Comparison of ENCODE assay signal across 19 cellular contexts in the genomic region with DNA sequence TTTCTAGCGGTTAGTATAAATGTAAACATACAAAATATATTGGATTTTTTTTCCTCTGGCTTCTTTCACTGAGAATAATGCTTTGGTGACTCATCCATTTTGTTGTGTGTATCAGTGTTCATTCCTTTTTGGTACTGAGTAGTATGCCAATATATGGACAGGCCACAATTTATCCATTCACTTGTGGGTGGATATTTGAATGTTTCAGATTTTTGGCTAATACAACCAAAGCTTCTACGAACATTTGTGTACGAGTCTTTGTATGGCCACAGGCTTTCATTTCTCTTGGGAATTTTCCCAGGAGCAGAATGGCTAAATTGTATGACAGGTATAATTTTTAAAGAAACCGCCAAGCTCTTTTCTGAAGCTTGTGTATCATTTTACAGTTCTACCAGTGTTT.
A peak's percentile ranks its signal among the peaks of the same experiment; 100 is the strongest.
DNase-seq lines count a peak whose midpoint lies in the region; ATAC-seq, FAIRE-seq and TF ChIP-seq lines count a peak whose summit lies in the region.
"Had no signal": no experiment of that assay in that cellular context is flagged by ENCODE, and none has a peak within 500 bp of the region (broad histone marks: within the 10 kb centered on the region; RNA-seq: fewer than 3 reads in every experiment).

No MANE protein-coding gene starts in this region.

- H3K27ac ChIP-seq in IMR-90 (ENCODE audit: insufficient read depth, low read length) (no peak overlapping the region), PC-3 (ENCODE audit: low read length) (no peak overlapping the region)
- H3K27ac ChIP-seq: GM23248 had no signal

- no peak for TF ChIP-seq CTCF in IMR-90 (conservative IDR thresholded peaks at IDR 0.05; ENCODE audit: low read depth, low read length)
- no peak for TF ChIP-seq CTCF in PC-3 (conservative IDR thresholded peaks at IDR 0.05; ENCODE audit: low read depth, low read length)
- no peak for TF ChIP-seq CTCF in bronchial epithelial cell (IDR thresholded peaks at IDR 0.05; ENCODE audit: insufficient read depth, low read length, severe bottlenecking)
- TF ChIP-seq CTCF in osteocyte (IDR thresholded peaks at IDR 0.05) = no peak
- TF ChIP-seq CTCF in progenitor cell of endocrine pancreas (IDR thresholded peaks at IDR 0.05; ENCODE audit: unreplicated experiment) = no peak

- no peak overlapping the region for H3K4ac ChIP-seq in IMR-90 (ENCODE audit: low read depth, low read length)

- no peak overlapping the region for H2AK5ac ChIP-seq in IMR-90 (ENCODE audit: low read depth, low read length)

- H4K20me1 ChIP-seq in IMR-90 (ENCODE audit: insufficient read depth, low read length) (no peaks in the 10 kb centered on the region), PC-3 (ENCODE audit: low read length) (no peaks in the 10 kb centered on the region)

- H3K9me3 Mint-ChIP-seq in osteocyte (ENCODE audit: unreplicated experiment) (peaks cover 14% of the 10 kb centered on the region), progenitor cell of endocrine pancreas (ENCODE audit: low read depth) (peaks cover 4% of the 10 kb centered on the region)

- no peak overlapping the region for H3K18ac ChIP-seq in IMR-90 (ENCODE audit: low read depth, low read length)

- no peaks in the 10 kb centered on the region for H3K4me1 ChIP-seq in IMR-90 (ENCODE audit: control insufficient read depth, insufficient read depth, low read length)
- H3K4me1 ChIP-seq in PC-3 (ENCODE audit: insufficient read depth, low read length) = peaks cover 22% of the 10 kb centered on the region

- ATAC-seq in IMR-90 (ENCODE audit: low read depth) (no peak), PC-3 (no peak)

- WGBS in IMR-90 (ENCODE audit: extremely low coverage in 2 of 2, insufficient read length in 1 of 2), 2 experiments = no CpG with 5 or more reads among the region's 4 CpGs

- in situ Hi-C loops in IMR-90 (cut with MboI; ENCODE audit: low sequenced_read_pairs) = no loop called here

- no peak overlapping the region for H2BK5ac ChIP-seq in IMR-90 (ENCODE audit: low read depth, low read length, poor library complexity, severe bottlenecking)

- H3K27me3 ChIP-seq in IMR-90 (ENCODE audit: control insufficient read depth, insufficient read depth, low read length) = no peaks in the 10 kb centered on the region
- no peaks in the 10 kb centered on the region for H3K27me3 ChIP-seq in PC-3 (ENCODE audit: low read length)
- no peaks in the 10 kb centered on the region for H3K27me3 ChIP-seq in bronchial epithelial cell (ENCODE audit: control insufficient read depth, insufficient read depth, low read length)

- H2BK120ac ChIP-seq in IMR-90 (ENCODE audit: low read depth, low read length) = no peak overlapping the region

- intact Hi-C loops in IMR-90 (cut with micrococcal nuclease) = no loop called here
- intact Hi-C loops in PC-3 (cut with micrococcal nuclease) = no loop called here

- H3K56ac ChIP-seq in IMR-90 (ENCODE audit: extremely low read depth, insufficient read depth, low read length) = no peak overlapping the region

- H2BK15ac ChIP-seq in IMR-90 (ENCODE audit: low read depth, low read length) = no peak overlapping the region

- no peaks in the 10 kb centered on the region for H3K9me3 ChIP-seq in IMR-90 (ENCODE audit: control insufficient read depth, insufficient read depth, low read length)
- H3K9me3 ChIP-seq in PC-3 (ENCODE audit: low read length) = no peaks in the 10 kb centered on the region

- no TSS peak for BruUV-seq in IMR-90 (replicated peaks; lab: Mats Ljungman, UMichigan)
- BruUV-seq in PC-3 (replicated peaks; lab: Mats Ljungman, UMichigan) = no TSS peak

- no peaks in the 10 kb centered on the region for H3K9me2 ChIP-seq in PC-3 (replicated peaks; ENCODE audit: low read length)

- H3K27me3 Mint-ChIP-seq in osteocyte (ENCODE audit: unreplicated experiment) (no peaks in the 10 kb centered on the region), progenitor cell of endocrine pancreas (no peaks in the 10 kb centered on the region)
- H3K27me3 Mint-ChIP-seq: CD4-positive, alpha-beta memory T cell had no signal

- no peak for FAIRE-seq in bronchial epithelial cell (lab: Jason Lieb, UNC)
- FAIRE-seq: G401.6, GM12892, GM19239, H1 had no signal

- no peak overlapping the region for H4K91ac ChIP-seq in IMR-90 (ENCODE audit: insufficient read depth, low read depth, low read length)

- H3K4me3 Mint-ChIP-seq in osteocyte (ENCODE audit: unreplicated experiment) (no peak overlapping the region), progenitor cell of endocrine pancreas (ENCODE audit: low read depth) (no peak overlapping the region)
- H3K4me3 Mint-ChIP-seq: CD4-positive, alpha-beta memory T cell had no signal

- dilution Hi-C loops in IMR-90 (cut with HindIII; ENCODE audit: low sequenced_read_pairs, unreplicated experiment) = no loop called here

- CTCF ChIA-PET in IMR-90 (lab: Yijun Ruan, JAX) (no interaction called here), PC-3 (lab: Charles Lee) (no interaction called here)

- H2AK9ac ChIP-seq in IMR-90 (replicated peaks; ENCODE audit: low read depth, low read length, poor library complexity) = no peak overlapping the region

- no peak overlapping the region for H3K9ac ChIP-seq in IMR-90 (ENCODE audit: low read depth, low read length)
- H3K9ac ChIP-seq in PC-3 (ENCODE audit: low read length) = no peak overlapping the region
- H3K9ac ChIP-seq: GM23248 had no signal

- H4K5ac ChIP-seq in IMR-90 (ENCODE audit: low read depth, low read length) = no peak overlapping the region

- H3K36me3 Mint-ChIP-seq in osteocyte (ENCODE audit: unreplicated experiment) (peaks cover 2% of the 10 kb centered on the region), progenitor cell of endocrine pancreas (ENCODE audit: insufficient read depth) (no peaks in the 10 kb centered on the region)
- H3K36me3 Mint-ChIP-seq: CD4-positive, alpha-beta memory T cell had no signal

- no peaks in the 10 kb centered on the region for H3K79me1 ChIP-seq in IMR-90 (ENCODE audit: low read depth in 1 of 2, low read length in 2 of 2)

- H3K14ac ChIP-seq in IMR-90 (replicated peaks; ENCODE audit: low read depth, low read length) = no peak overlapping the region

- H2AFZ ChIP-seq in IMR-90 (replicated peaks; ENCODE audit: low read length, poor library complexity) (no peak overlapping the region), PC-3 (ENCODE audit: low read length) (no peak overlapping the region)
- H2AFZ ChIP-seq: GM23248 had no signal

- TF ChIP-seq RAD21 in IMR-90 (IDR thresholded peaks at IDR 0.05; ENCODE audit: low read length) = no peak

- H3K36me3 ChIP-seq in IMR-90 (ENCODE audit: control insufficient read depth, insufficient read depth, low read length) (no peaks in the 10 kb centered on the region; the same call in 1 of the 2 replicates), PC-3 (ENCODE audit: low read depth, low read length) (no peaks in the 10 kb centered on the region), bronchial epithelial cell (ENCODE audit: control insufficient read depth, insufficient read depth, low read length) (no peaks in the 10 kb centered on the region)

- no peaks in the 10 kb centered on the region for H3K9me1 ChIP-seq in IMR-90 (ENCODE audit: insufficient read depth, low read length)

- POLR2A ChIA-PET in IMR-90 (lab: Charles Lee; ENCODE audit: unreplicated experiment) = no interaction called here
- POLR2A ChIA-PET in PC-3 (lab: Charles Lee; ENCODE audit: unreplicated experiment) = no interaction called here

- no peak for TF ChIP-seq POLR2A in IMR-90 (IDR thresholded peaks at IDR 0.05; ENCODE audit: low read depth, low read length)

- H4K8ac ChIP-seq in IMR-90 (ENCODE audit: low read depth in 2 of 2, low read length in 2 of 2) = no peak overlapping the region

- no peaks in the 10 kb centered on the region for H3K79me2 ChIP-seq in PC-3 (ENCODE audit: low read length)

- H3F3A ChIP-seq in PC-3 (ENCODE audit: low read length, unreplicated experiment) = peaks cover 3% of the 10 kb centered on the region

- H3K4me3 ChIP-seq in IMR-90 (ENCODE audit: insufficient read depth, low read depth, low read length) (no peak overlapping the region), PC-3 (ENCODE audit: low read length) (no peak overlapping the region), bronchial epithelial cell (ENCODE audit: low read depth, low read length) (no peak overlapping the region)
- H3K4me3 ChIP-seq: GM23248 had no signal

- H3K23ac ChIP-seq in IMR-90 (ENCODE audit: low read depth, low read length) = no peak overlapping the region

- no peak overlapping the region for H2BK20ac ChIP-seq in IMR-90 (ENCODE audit: low read depth, low read length)

- H3K4me1 Mint-ChIP-seq in osteocyte (ENCODE audit: unreplicated experiment) (peaks cover 6% of the 10 kb centered on the region), progenitor cell of endocrine pancreas (ENCODE audit: low read depth) (no peaks in the 10 kb centered on the region)
- H3K4me1 Mint-ChIP-seq: CD4-positive, alpha-beta memory T cell had no signal

- H3K4me2 ChIP-seq in IMR-90 (ENCODE audit: low read depth, low read length) (no peak overlapping the region), PC-3 (ENCODE audit: low read length) (no peak overlapping the region)

- DNase-seq in IMR-90 (no peak), PC-3 (peak; percentile 19), bronchial epithelial cell (ENCODE audit: low read depth) (peak; percentile 14), cerebellum (ENCODE audit: low spot score) (no peak), osteocyte (ENCODE audit: extremely low spot score, unreplicated experiment) (no peak), progenitor cell of endocrine pancreas (ENCODE audit: low spot score, unreplicated experiment) (no peak)
- DNase-seq: C1 segment of cervical spinal cord; Calu3; CD4-positive, alpha-beta memory T cell; COR-L47; DMS53; DMS79 treated with DMSO at 0.1 percent for 48 hours; GM23248; H7; HCEC 1CT had no signal

- H3K27ac Mint-ChIP-seq in osteocyte (ENCODE audit: unreplicated experiment) (no peak overlapping the region), progenitor cell of endocrine pancreas (no peak overlapping the region)
- H3K27ac Mint-ChIP-seq: CD4-positive, alpha-beta memory T cell had no signal

TF ChIP-seq in IMR-90, 13 proteins besides CTCF, POLR2A, EP300 and RAD21:
- TF ChIP-seq CEBPB (IDR thresholded peaks at IDR 0.05; ENCODE audit: low read depth, low read length) = no peak
- 0 out of 2 replicates have a peak, but pooled peaks have one; percentile 19 for TF ChIP-seq FOS (IDR thresholded peaks at IDR 0.05; ENCODE audit: low read depth, low read length)

Comparison
In these comparisons a context has a peak if more than half of its experiments do, and no peak if none do; other contexts are left out.
1. DNase-seq: peak in PC-3 (single experiment) and bronchial epithelial cell (single experiment); none in IMR-90 (single experiment), cerebellum (single experiment), osteocyte (single experiment) and progenitor cell of endocrine pancreas (single experiment).